In the genomic region with DNA sequence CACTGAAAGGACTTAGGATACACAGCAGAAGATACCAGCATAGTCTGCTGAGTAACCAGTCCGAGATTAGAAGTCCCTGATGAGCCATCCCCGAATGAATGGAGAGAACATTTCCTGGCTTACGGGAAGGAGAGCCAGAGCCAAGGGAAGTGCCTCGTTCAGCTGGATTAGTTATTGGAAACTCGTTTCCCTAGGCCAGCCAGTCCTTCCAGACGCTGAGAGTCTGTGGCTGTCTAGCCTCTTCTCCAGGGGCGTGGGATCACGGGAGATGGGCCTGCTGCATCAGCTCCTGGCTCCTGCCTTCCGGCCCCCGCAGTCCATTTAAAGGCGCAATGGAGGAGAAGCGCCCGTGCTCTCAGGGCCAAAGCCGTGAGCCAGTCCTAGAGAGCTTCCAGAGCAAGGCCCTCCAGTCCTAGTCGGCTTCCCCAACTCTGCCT, we compare ENCODE assay signal across 1 cellular context.
TF ChIP-seq lines count a peak whose summit lies in the region.

No MANE protein-coding gene starts in this region.

TF ChIP-seq in GM23338, 12 proteins besides CTCF, POLR2A, EP300 and RAD21 (continued from another document):
- TF ChIP-seq, protein P1, sequence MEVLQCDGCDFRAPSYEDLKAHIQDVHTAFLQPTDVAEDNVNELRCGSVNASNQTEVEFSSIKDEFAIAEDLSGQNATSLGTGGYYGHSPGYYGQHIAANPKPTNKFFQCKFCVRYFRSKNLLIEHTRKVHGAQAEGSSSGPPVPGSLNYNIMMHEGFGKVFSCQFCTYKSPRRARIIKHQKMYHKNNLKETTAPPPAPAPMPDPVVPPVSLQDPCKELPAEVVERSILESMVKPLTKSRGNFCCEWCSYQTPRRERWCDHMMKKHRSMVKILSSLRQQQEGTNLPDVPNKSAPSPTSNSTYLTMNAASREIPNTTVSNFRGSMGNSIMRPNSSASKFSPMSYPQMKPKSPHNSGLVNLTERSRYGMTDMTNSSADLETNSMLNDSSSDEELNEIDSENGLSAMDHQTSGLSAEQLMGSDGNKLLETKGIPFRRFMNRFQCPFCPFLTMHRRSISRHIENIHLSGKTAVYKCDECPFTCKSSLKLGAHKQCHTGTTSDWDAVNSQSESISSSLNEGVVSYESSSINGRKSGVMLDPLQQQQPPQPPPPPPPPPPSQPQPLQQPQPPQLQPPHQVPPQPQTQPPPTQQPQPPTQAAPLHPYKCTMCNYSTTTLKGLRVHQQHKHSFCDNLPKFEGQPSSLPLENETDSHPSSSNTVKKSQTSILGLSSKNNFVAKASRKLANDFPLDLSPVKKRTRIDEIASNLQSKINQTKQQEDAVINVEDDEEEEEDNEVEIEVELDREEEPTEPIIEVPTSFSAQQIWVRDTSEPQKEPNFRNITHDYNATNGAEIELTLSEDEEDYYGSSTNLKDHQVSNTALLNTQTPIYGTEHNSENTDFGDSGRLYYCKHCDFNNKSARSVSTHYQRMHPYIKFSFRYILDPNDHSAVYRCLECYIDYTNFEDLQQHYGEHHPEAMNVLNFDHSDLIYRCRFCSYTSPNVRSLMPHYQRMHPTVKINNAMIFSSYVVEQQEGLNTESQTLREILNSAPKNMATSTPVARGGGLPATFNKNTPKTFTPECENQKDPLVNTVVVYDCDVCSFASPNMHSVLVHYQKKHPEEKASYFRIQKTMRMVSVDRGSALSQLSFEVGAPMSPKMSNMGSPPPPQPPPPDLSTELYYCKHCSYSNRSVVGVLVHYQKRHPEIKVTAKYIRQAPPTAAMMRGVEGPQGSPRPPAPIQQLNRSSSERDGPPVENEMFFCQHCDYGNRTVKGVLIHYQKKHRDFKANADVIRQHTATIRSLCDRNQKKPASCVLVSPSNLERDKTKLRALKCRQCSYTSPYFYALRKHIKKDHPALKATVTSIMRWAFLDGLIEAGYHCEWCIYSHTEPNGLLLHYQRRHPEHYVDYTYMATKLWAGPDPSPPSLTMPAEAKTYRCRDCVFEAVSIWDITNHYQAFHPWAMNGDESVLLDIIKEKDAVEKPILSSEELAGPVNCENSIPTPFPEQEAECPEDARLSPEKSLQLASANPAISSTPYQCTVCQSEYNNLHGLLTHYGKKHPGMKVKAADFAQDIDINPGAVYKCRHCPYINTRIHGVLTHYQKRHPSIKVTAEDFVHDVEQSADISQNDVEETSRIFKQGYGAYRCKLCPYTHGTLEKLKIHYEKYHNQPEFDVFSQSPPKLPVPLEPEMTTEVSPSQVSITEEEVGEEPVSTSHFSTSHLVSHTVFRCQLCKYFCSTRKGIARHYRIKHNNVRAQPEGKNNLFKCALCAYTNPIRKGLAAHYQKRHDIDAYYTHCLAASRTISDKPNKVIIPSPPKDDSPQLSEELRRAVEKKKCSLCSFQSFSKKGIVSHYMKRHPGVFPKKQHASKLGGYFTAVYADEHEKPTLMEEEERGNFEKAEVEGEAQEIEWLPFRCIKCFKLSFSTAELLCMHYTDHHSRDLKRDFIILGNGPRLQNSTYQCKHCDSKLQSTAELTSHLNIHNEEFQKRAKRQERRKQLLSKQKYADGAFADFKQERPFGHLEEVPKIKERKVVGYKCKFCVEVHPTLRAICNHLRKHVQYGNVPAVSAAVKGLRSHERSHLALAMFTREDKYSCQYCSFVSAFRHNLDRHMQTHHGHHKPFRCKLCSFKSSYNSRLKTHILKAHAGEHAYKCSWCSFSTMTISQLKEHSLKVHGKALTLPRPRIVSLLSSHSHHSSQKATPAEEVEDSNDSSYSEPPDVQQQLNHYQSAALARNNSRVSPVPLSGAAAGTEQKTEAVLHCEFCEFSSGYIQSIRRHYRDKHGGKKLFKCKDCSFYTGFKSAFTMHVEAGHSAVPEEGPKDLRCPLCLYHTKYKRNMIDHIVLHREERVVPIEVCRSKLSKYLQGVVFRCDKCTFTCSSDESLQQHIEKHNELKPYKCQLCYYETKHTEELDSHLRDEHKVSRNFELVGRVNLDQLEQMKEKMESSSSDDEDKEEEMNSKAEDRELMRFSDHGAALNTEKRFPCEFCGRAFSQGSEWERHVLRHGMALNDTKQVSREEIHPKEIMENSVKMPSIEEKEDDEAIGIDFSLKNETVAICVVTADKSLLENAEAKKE (CRISPR knock-in tag; IDR thresholded peaks at IDR 0.05): no peak
- TF ChIP-seq, protein P2, sequence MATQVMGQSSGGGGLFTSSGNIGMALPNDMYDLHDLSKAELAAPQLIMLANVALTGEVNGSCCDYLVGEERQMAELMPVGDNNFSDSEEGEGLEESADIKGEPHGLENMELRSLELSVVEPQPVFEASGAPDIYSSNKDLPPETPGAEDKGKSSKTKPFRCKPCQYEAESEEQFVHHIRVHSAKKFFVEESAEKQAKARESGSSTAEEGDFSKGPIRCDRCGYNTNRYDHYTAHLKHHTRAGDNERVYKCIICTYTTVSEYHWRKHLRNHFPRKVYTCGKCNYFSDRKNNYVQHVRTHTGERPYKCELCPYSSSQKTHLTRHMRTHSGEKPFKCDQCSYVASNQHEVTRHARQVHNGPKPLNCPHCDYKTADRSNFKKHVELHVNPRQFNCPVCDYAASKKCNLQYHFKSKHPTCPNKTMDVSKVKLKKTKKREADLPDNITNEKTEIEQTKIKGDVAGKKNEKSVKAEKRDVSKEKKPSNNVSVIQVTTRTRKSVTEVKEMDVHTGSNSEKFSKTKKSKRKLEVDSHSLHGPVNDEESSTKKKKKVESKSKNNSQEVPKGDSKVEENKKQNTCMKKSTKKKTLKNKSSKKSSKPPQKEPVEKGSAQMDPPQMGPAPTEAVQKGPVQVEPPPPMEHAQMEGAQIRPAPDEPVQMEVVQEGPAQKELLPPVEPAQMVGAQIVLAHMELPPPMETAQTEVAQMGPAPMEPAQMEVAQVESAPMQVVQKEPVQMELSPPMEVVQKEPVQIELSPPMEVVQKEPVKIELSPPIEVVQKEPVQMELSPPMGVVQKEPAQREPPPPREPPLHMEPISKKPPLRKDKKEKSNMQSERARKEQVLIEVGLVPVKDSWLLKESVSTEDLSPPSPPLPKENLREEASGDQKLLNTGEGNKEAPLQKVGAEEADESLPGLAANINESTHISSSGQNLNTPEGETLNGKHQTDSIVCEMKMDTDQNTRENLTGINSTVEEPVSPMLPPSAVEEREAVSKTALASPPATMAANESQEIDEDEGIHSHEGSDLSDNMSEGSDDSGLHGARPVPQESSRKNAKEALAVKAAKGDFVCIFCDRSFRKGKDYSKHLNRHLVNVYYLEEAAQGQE (IDR thresholded peaks at IDR 0.05; ENCODE audit: unreplicated experiment): no peak
- TF ChIP-seq ZNF114 (CRISPR knock-in tag; IDR thresholded peaks at IDR 0.05) (no peak), POLR2AphosphoS5 (IDR thresholded peaks at IDR 0.05; ENCODE audit: low read depth) (no peak)
TF ChIP-seq in GM23338: peak in this region for 0.
